Comparison of ENCODE assay signal across 9 cellular contexts in the genomic region with DNA sequence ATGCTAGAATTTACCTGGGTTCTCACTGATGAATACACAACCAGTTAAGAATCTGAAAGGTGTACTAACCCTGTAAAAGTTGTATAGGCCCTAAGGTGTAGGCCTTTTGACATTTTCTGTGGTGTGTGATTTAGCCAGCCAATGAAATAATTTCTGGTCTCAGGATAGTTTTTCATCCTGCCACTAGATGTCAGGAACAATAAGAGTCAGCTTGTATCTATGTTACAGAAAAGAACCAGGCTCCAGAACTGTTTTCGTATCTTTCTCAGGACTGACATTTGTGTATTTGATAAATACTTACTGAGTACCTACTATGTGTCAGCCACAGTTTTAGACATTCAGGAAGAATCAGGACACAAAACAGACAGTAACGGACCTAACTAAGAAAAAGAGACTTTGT.
A peak's percentile ranks its signal among the peaks of the same experiment; 100 is the strongest.
DNase-seq lines count a peak whose midpoint lies in the region; ATAC-seq and TF ChIP-seq lines count a peak whose summit lies in the region.
"Had no signal": no experiment of that assay in that cellular context is flagged by ENCODE, and none has a peak within 500 bp of the region (broad histone marks: within the 10 kb centered on the region; RNA-seq: fewer than 3 reads in every experiment).

No MANE protein-coding gene starts in this region.

- CTCF ChIA-PET in A673 (lab: Charles Lee) = interaction anchor here (0.6 kb wide), 1 partner anchor 1418 kb away, joined by 3 read pairs; no protein-coding TSS in a partner anchor
- CTCF ChIA-PET in activated CD4-positive, alpha-beta T cell treated with anti-CD3 and anti-CD28 coated beads for 36 hours (lab: Charles Lee) = no interaction called here

- no peaks in the 10 kb centered on the region for H3K36me3 Mint-ChIP-seq in activated CD4-positive, alpha-beta T cell treated with anti-CD3 and anti-CD28 coated beads for 36 hours (ENCODE audit: low read depth)

- H3K27me3 Mint-ChIP-seq in activated CD4-positive, alpha-beta T cell treated with anti-CD3 and anti-CD28 coated beads for 36 hours = no peaks in the 10 kb centered on the region
- H3K27me3 Mint-ChIP-seq: dendritic cell treated with granulocyte-macrophage colony-stimulating factor and Interleukin-4, amounts not matched to agents 40 ng/mL and 50 ng/mL, for 4 days had no signal

- no peak for TF ChIP-seq POLR2A in adrenal gland (IDR thresholded peaks at IDR 0.05)

- no peaks in the 10 kb centered on the region for H3K4me1 Mint-ChIP-seq in activated CD4-positive, alpha-beta T cell treated with anti-CD3 and anti-CD28 coated beads for 36 hours

- H3K27ac ChIP-seq in A673 (ENCODE audit: low read depth, low read length, poor library complexity, severe bottlenecking) = no peak overlapping the region
- H3K27ac ChIP-seq in adrenal gland = no peak overlapping the region

- H3K27me3 ChIP-seq in A673 (replicated peaks; ENCODE audit: insufficient read depth, low read depth, low read length, poor library complexity) (peaks cover 29% of the 10 kb centered on the region), adrenal gland (no peaks in the 10 kb centered on the region)

- H3K27ac Mint-ChIP-seq in activated CD4-positive, alpha-beta T cell treated with anti-CD3 and anti-CD28 coated beads for 36 hours = no peak overlapping the region
- H3K27ac Mint-ChIP-seq: dendritic cell treated with granulocyte-macrophage colony-stimulating factor and Interleukin-4, amounts not matched to agents 40 ng/mL and 50 ng/mL, for 4 days had no signal

- no peaks in the 10 kb centered on the region for H3K36me3 ChIP-seq in A673 (ENCODE audit: insufficient read depth, low read length, poor library complexity, severe bottlenecking)
- no peaks in the 10 kb centered on the region for H3K36me3 ChIP-seq in adrenal gland (replicated peaks in 1 of 2)

- no peaks in the 10 kb centered on the region for H3K9me3 ChIP-seq in A673 (ENCODE audit: low read depth, low read length, poor library complexity, severe bottlenecking)
- H3K9me3 ChIP-seq in adrenal gland (replicated peaks in 1 of 3) = no peaks in the 10 kb centered on the region

- BruUV-seq in A673 (replicated peaks; lab: Mats Ljungman, UMichigan) = no TSS peak

- ATAC-seq in GM18858 (IDR thresholded peaks at IDR 0.05; ENCODE audit: unreplicated experiment) = peak; percentile 87
- no peak for ATAC-seq in activated CD4-positive, alpha-beta T cell treated with anti-CD3 and anti-CD28 coated beads for 36 hours

- DNase-seq in A673 (ENCODE audit: low spot score) = peak; percentile 51
- DNase-seq in HT1080 (ENCODE audit: low read depth) = peak; percentile 53
- no peak for DNase-seq in adrenal gland
- peak; percentile 44 for DNase-seq in kidney tubule cell (ENCODE audit: low spot score)
- DNase-seq in activated CD4-positive, alpha-beta T cell treated with anti-CD3 and anti-CD28 coated beads for 36 hours = no peak
- DNase-seq in middle frontal gyrus (ENCODE audit: extremely low spot score, low spot score) = no peak
- no peak for DNase-seq in activated T-cell treated with anti-CD3 and anti-CD28 coated beads, Interleukin-2, amount 50 U/mL, for 1 hour

- no peaks in the 10 kb centered on the region for H3K9me3 Mint-ChIP-seq in activated CD4-positive, alpha-beta T cell treated with anti-CD3 and anti-CD28 coated beads for 36 hours (ENCODE audit: low read depth)
- H3K9me3 Mint-ChIP-seq: dendritic cell treated with granulocyte-macrophage colony-stimulating factor and Interleukin-4, amounts not matched to agents 40 ng/mL and 50 ng/mL, for 4 days had no signal

- TF ChIP-seq CTCF in A673 (conservative IDR thresholded peaks at IDR 0.05; ENCODE audit: low read depth, low read length) = peak; percentile 67
- TF ChIP-seq CTCF in adrenal gland (IDR thresholded peaks at IDR 0.05) = peak; percentile 28 to 69 (median 48)

- 55 to 68% (median 57%) methylated on average over 2 of the region's 2 CpGs for WGBS in adrenal gland, 4 donors

- POLR2A ChIA-PET in A673 (lab: Charles Lee; ENCODE audit: low non-redundant PET) = no interaction called here
- POLR2A ChIA-PET in activated CD4-positive, alpha-beta T cell treated with anti-CD3 and anti-CD28 coated beads for 36 hours (lab: Charles Lee) = no interaction called here

- H3K4me3 Mint-ChIP-seq in activated CD4-positive, alpha-beta T cell treated with anti-CD3 and anti-CD28 coated beads for 36 hours = no peak overlapping the region
- H3K4me3 Mint-ChIP-seq: dendritic cell treated with granulocyte-macrophage colony-stimulating factor and Interleukin-4, amounts not matched to agents 40 ng/mL and 50 ng/mL, for 4 days had no signal

- H3K4me1 ChIP-seq in A673 (ENCODE audit: insufficient read depth, low read length, poor library complexity, severe bottlenecking) (no peaks in the 10 kb centered on the region), adrenal gland (replicated peaks in 1 of 2) (no peaks in the 10 kb centered on the region)

- H3K4me3 ChIP-seq in A673 (ENCODE audit: low read depth, low read length, poor library complexity, severe bottlenecking) (no peak overlapping the region), adrenal gland (no peak overlapping the region)

- intact Hi-C loops in A673 (cut with micrococcal nuclease; ENCODE audit: unreplicated experiment) = loop anchor here (10.0 kb wide), 2 partner anchors 875 to 1235 kb away; no protein-coding TSS in a partner anchor
- intact Hi-C loops in adrenal gland (cut with DNase I) = no loop called here
- intact Hi-C loops in activated CD4-positive, alpha-beta T cell treated with anti-CD3 and anti-CD28 coated beads for 36 hours (cut with DNase I, micrococcal nuclease) = no loop called here

Comparison
In these comparisons a context has a peak if more than half of its experiments do, and no peak if none do; other contexts are left out.
1. DNase-seq: peak in A673 (single experiment), HT1080 (single experiment) and kidney tubule cell (single experiment); none in adrenal gland (0 of 7), activated CD4-positive, alpha-beta T cell treated with anti-CD3 and anti-CD28 coated beads for 36 hours (single experiment), middle frontal gyrus (single experiment) and activated T-cell treated with anti-CD3 and anti-CD28 coated beads, Interleukin-2, amount 50 U/mL, for 1 hour (single experiment).